ENCODE assay signal across 14 cellular contexts in the genomic region with DNA sequence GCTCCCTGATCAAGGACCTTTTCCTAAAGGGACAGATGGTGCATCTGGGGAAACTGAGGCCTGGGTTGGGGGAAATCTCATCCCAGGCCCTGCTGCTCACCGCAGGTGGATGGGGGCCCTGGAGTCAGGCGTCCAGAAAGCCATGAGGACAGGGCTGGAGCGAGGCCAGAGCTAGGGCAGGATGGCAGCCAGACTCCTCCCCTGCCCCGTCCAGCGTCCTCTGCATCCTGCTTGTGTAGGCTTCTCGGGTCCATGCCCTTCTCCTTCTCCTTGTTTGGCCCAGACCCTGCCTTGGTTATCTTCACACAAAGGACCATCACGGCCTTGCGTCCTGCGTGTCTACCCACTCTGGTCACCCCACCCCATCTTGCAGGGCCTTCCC. TPM values are rescaled to one million over a fixed set of nuclear protein-coding genes. Genes with fewer than 3 reads are reported as not detected.
"Had no signal": no experiment of that assay in that cellular context is flagged by ENCODE, and none has a peak within 500 bp of the region (broad histone marks: within the 10 kb centered on the region; RNA-seq: fewer than 3 reads in every experiment).

No MANE protein-coding gene starts in this region.

- H3K4me1 Mint-ChIP-seq: activated naive CD4-positive, alpha-beta T cell treated with anti-CD3 and anti-CD28 coated beads, Interleukin-2, amount 10 ng/mL, durations not matched to agents 7 days and 5 days had no signal

- H3K4me3 ChIP-seq: colonic mucosa, esophagus muscularis mucosa, lung, stomach, thoracic aorta had no signal

- H3K27me3 ChIP-seq: colonic mucosa had no signal

- H3K27me3 Mint-ChIP-seq: activated naive CD4-positive, alpha-beta T cell treated with anti-CD3 and anti-CD28 coated beads, Interleukin-2, amount 10 ng/mL, durations not matched to agents 7 days and 5 days; activated T-cell treated with anti-CD3 and anti-CD28 coated beads, Interleukin-2, amount 50 U/mL, for 24 hours had no signal

- H3K27ac Mint-ChIP-seq: activated naive CD4-positive, alpha-beta T cell treated with anti-CD3 and anti-CD28 coated beads, Interleukin-2, amount 10 ng/mL, durations not matched to agents 7 days and 5 days; activated T-cell treated with anti-CD3 and anti-CD28 coated beads, Interleukin-2, amount 50 U/mL, for 24 hours had no signal

- H3K36me3 ChIP-seq: colonic mucosa, esophagus muscularis mucosa, stomach, thoracic aorta had no signal

- H3K9me3 ChIP-seq: colonic mucosa, esophagus muscularis mucosa, stomach, thoracic aorta had no signal

- H3K9me3 Mint-ChIP-seq: activated naive CD4-positive, alpha-beta T cell treated with anti-CD3 and anti-CD28 coated beads, Interleukin-2, amount 10 ng/mL, durations not matched to agents 7 days and 5 days; activated T-cell treated with anti-CD3 and anti-CD28 coated beads, Interleukin-2, amount 50 U/mL, for 24 hours had no signal

- H3K4me1 ChIP-seq: colonic mucosa, stomach had no signal

- DNase-seq: activated CD4-positive, alpha-beta T cell treated with anti-CD3 and anti-CD28 coated beads for 1 hour; activated CD4-positive, alpha-beta T cell treated with anti-CD3 and anti-CD28 coated beads, Interleukin-2, amount 50 U/mL, for 48 hours; activated naive CD4-positive, alpha-beta T cell treated with anti-CD3 and anti-CD28 coated beads, Interleukin-2, amount 10 ng/mL, durations not matched to agents 7 days and 5 days; activated T-cell treated with anti-CD3 and anti-CD28 coated beads, Interleukin-2, amount 50 U/mL, for 24 hours; central memory CD4-positive, alpha-beta T cell; colonic mucosa; hippocampal formation; midbrain; stomach had no signal

- H3K36me3 Mint-ChIP-seq: activated naive CD4-positive, alpha-beta T cell treated with anti-CD3 and anti-CD28 coated beads, Interleukin-2, amount 10 ng/mL, durations not matched to agents 7 days and 5 days had no signal

- H3K27ac ChIP-seq: colonic mucosa, esophagus muscularis mucosa, stomach, thoracic aorta had no signal

- H3K4me3 Mint-ChIP-seq: activated naive CD4-positive, alpha-beta T cell treated with anti-CD3 and anti-CD28 coated beads, Interleukin-2, amount 10 ng/mL, durations not matched to agents 7 days and 5 days; activated T-cell treated with anti-CD3 and anti-CD28 coated beads, Interleukin-2, amount 50 U/mL, for 24 hours had no signal

RNA-seq across cellular contexts. Expression of a gene that starts 53.0 kb away (rescaled TPM):
- total RNA-seq: esophagus muscularis mucosa, glomerular endothelial cell, myocyte had no signal
